Comparison of ENCODE assay signal across 12 cellular contexts in genomic region chr3:27544372-27544865, GRCh38.
DNase-seq lines count a peak whose midpoint lies in the region; TF ChIP-seq lines count a peak whose summit lies in the region.
"Had no signal": no experiment of that assay in that cellular context is flagged by ENCODE, and none has a peak within 500 bp of the region (broad histone marks: within the 10 kb centered on the region; RNA-seq: fewer than 3 reads in every experiment).

No MANE protein-coding gene starts in this region.

- TF ChIP-seq POLR2A in Peyer's patch (IDR thresholded peaks at IDR 0.05) = no peak

- no peaks in the 10 kb centered on the region for H3K4me1 ChIP-seq in Peyer's patch

- no peaks in the 10 kb centered on the region for H3K9me3 ChIP-seq in Peyer's patch

- H3K36me3 ChIP-seq in Peyer's patch = no peaks in the 10 kb centered on the region

- H3K27me3 ChIP-seq in Peyer's patch = no peaks in the 10 kb centered on the region

- DNase-seq in AG10803 (ENCODE audit: low read depth) (peak; percentile 84), M059J (ENCODE audit: low read depth) (peak; percentile 70), cardiac fibroblast (ENCODE audit: low read depth in 2 of 2) (peak; percentile 82 to 94), iris pigment epithelial cell (ENCODE audit: low read depth) (peak; percentile 71), AG08396 (ENCODE audit: low spot score) (no peak), Peyer's patch (no peak)
- DNase-seq in activated naive CD4-positive, alpha-beta T cell (lab: John Stamatoyannopoulos, UW) = no peak
- no peak for DNase-seq in stimulated activated CD4-positive, alpha-beta T cell treated with anti-CD3 and anti-CD28 coated beads, Interleukin-4, amount 100 ng/mL, for 24 hours
- DNase-seq: activated CD4-positive, alpha-beta T cell treated with anti-CD3 and anti-CD28 coated beads, Interleukin-2, amount 50 U/mL, for 4 hours; NCI-H1436; occipital lobe; RPMI8226 had no signal

- no peak overlapping the region for H3K4me3 ChIP-seq in AG10803 (ENCODE audit: low read length)
- H3K4me3 ChIP-seq in cardiac fibroblast (replicated peaks in 1 of 2; ENCODE audit: low read depth in 2 of 2, low read length in 2 of 2) = no peak overlapping the region
- H3K4me3 ChIP-seq in Peyer's patch = no peak overlapping the region

- H3K27ac ChIP-seq in Peyer's patch = no peak overlapping the region

- TF ChIP-seq CTCF in AG10803 (conservative IDR thresholded peaks at IDR 0.05; ENCODE audit: low read length) = no peak
- TF ChIP-seq CTCF in cardiac fibroblast (IDR thresholded peaks at IDR 0.05; ENCODE audit: low read depth, low read length) = no peak
- no peak for TF ChIP-seq CTCF in Peyer's patch (IDR thresholded peaks at IDR 0.05)

Comparison
In these comparisons a context has a peak if more than half of its experiments do, and no peak if none do; other contexts are left out.
1. DNase-seq: peak in AG10803 (single experiment), M059J (single experiment), cardiac fibroblast (2 of 2) and iris pigment epithelial cell (single experiment); none in AG08396 (single experiment), Peyer's patch (0 of 3), activated naive CD4-positive, alpha-beta T cell (0 of 4) and stimulated activated CD4-positive, alpha-beta T cell treated with anti-CD3 and anti-CD28 coated beads, Interleukin-4, amount 100 ng/mL, for 24 hours (single experiment).